In genomic region chr3:177065285-177066028, GRCh38 we compare ENCODE assay signal across 16 cellular contexts.
"Had no signal": no experiment of that assay in that cellular context is flagged by ENCODE, and none has a peak within 500 bp of the region (broad histone marks: within the 10 kb centered on the region; RNA-seq: fewer than 3 reads in every experiment).

No MANE protein-coding gene starts in this region.

- H3K27me3 Mint-ChIP-seq: T-cell had no signal

- H3K9me3 ChIP-seq: lower lobe of right lung, SJSA1 had no signal

- ATAC-seq: lower lobe of right lung, T-cell had no signal

- H3K27ac ChIP-seq: epithelial cell of prostate, lower lobe of right lung, SJSA1 had no signal

- H3K4me3 ChIP-seq: dorsolateral prefrontal cortex, lower lobe of right lung, SJSA1 had no signal

- DNase-seq: activated CD4-positive, alpha-beta T cell treated with anti-CD3 and anti-CD28 coated beads, Interleukin-2, amount 50 U/mL, for 1 hour; activated CD4-positive, CD25-positive, alpha-beta regulatory T cell treated with anti-CD3 and anti-CD28 coated beads, Interleukin-2, amount 50 U/mL, for 72 hours; activated CD8-positive, alpha-beta memory T cell treated with anti-CD3 and anti-CD28 coated beads, Interleukin-2, amount 50 U/mL, for 4 hours; activated effector memory CD4-positive, alpha-beta T cell treated with anti-CD3 and anti-CD28 coated beads, Interleukin-2, amount 50 U/mL, for 16 hours; activated naive CD4-positive, alpha-beta T cell treated with anti-CD3 and anti-CD28 coated beads, Interleukin-2, amount 50 U/mL, for 16 hours; activated T-cell treated with anti-CD3 and anti-CD28 coated beads, Interleukin-2, amount 50 U/mL, for 48 hours; dorsolateral prefrontal cortex; lower lobe of right lung; midbrain; nucleus accumbens; stimulated activated naive CD4-positive, alpha-beta T cell; T-cell; T1000 had no signal

- H3K4me3 Mint-ChIP-seq: nephron, T-cell had no signal

- H3K27me3 ChIP-seq: dorsolateral prefrontal cortex, SJSA1 had no signal

- H3K36me3 ChIP-seq: lower lobe of right lung had no signal

- H3K9me3 Mint-ChIP-seq: nephron, T-cell had no signal
